ENCODE assay signal across 3 cellular contexts in the genomic region with DNA sequence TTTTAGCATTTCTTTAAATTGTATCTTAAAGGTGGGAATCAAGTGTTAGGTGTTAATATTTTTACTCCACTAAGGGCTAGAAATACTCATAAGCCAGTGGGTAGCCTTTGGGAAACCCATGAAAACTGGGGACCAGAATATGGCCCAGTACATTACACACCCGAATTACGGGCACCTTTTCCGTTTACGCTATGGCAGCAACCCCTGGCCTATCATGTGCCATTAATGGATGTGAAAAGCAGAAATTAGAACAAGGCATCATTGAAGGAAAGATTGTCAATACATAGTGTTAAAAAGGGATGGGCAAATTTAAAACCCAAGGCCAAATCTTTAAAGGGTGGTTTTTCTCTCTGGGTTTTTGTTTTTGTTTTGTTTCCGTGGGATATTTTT.
TF ChIP-seq lines count a peak whose summit lies in the region.

No MANE protein-coding gene starts in this region.

TF ChIP-seq in A549, 52 proteins besides CTCF, POLR2A, EP300 and RAD21 (continues in another document):
- no peak for TF ChIP-seq SREBF2 (IDR thresholded peaks at IDR 0.05)
- no peak for TF ChIP-seq CEBPB (IDR thresholded peaks at IDR 0.05)
- no peak for TF ChIP-seq MAX (IDR thresholded peaks at IDR 0.05)
- no peak for TF ChIP-seq MYC (IDR thresholded peaks at IDR 0.05; ENCODE audit: borderline replicate concordance, low read length)
- TF ChIP-seq, protein P1, sequence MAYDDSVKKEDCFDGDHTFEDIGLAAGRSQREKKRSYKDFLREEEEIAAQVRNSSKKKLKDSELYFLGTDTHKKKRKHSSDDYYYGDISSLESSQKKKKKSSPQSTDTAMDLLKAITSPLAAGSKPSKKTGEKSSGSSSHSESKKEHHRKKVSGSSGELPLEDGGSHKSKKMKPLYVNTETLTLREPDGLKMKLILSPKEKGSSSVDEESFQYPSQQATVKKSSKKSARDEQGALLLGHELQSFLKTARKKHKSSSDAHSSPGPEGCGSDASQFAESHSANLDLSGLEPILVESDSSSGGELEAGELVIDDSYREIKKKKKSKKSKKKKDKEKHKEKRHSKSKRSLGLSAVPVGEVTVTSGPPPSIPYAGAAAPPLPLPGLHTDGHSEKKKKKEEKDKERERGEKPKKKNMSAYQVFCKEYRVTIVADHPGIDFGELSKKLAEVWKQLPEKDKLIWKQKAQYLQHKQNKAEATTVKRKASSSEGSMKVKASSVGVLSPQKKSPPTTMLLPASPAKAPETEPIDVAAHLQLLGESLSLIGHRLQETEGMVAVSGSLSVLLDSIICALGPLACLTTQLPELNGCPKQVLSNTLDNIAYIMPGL (CRISPR knock-in tag; IDR thresholded peaks at IDR 0.05; ENCODE audit: borderline replicate concordance) = no peak
- no peak for TF ChIP-seq KDM1A (IDR thresholded peaks at IDR 0.05; ENCODE audit: low read depth)
- TF ChIP-seq FOSL2 (IDR thresholded peaks at IDR 0.05) = no peak
- TF ChIP-seq FOSL2 (CRISPR knock-in tag; IDR thresholded peaks at IDR 0.05) = no peak
- TF ChIP-seq HOXB13 (CRISPR knock-in tag; IDR thresholded peaks at IDR 0.05; ENCODE audit: low read depth) = no peak
- TF ChIP-seq MAFK (IDR thresholded peaks at IDR 0.05; ENCODE audit: partially characterized antibody) = no peak
- TF ChIP-seq ELK1 (IDR thresholded peaks at IDR 0.05; ENCODE audit: low read depth, low read length) = no peak
- no peak for TF ChIP-seq TFCP2L1 (CRISPR knock-in tag; IDR thresholded peaks at IDR 0.05)
- TF ChIP-seq NFE2L2 (conservative IDR thresholded peaks at IDR 0.05; ENCODE audit: low read length) = no peak
- TF ChIP-seq, protein P2, sequence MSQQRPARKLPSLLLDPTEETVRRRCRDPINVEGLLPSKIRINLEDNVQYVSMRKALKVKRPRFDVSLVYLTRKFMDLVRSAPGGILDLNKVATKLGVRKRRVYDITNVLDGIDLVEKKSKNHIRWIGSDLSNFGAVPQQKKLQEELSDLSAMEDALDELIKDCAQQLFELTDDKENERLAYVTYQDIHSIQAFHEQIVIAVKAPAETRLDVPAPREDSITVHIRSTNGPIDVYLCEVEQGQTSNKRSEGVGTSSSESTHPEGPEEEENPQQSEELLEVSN (IDR thresholded peaks at IDR 0.05; ENCODE audit: borderline replicate concordance, low read depth) = no peak
- no peak for TF ChIP-seq USF2 (IDR thresholded peaks at IDR 0.05)
- TF ChIP-seq CBX8 (IDR thresholded peaks at IDR 0.05) = no peak
- no peak for TF ChIP-seq ZFP36 (IDR thresholded peaks at IDR 0.05; ENCODE audit: borderline replicate concordance, partially characterized antibody)
- no peak for TF ChIP-seq EHF (CRISPR knock-in tag; IDR thresholded peaks at IDR 0.05)

TF ChIP-seq in HCT116, 20 proteins besides CTCF, POLR2A, EP300 and RAD21:
- TF ChIP-seq ELF1 (IDR thresholded peaks at IDR 0.05; ENCODE audit: borderline replicate concordance, low read depth) (no peak), SIN3A (IDR thresholded peaks at IDR 0.05; ENCODE audit: low read depth) (0 out of 2 replicates have a peak, but pooled peaks have one; percentile 0), SP1 (IDR thresholded peaks at IDR 0.05; ENCODE audit: low read depth) (no peak), FOSL1 (IDR thresholded peaks at IDR 0.05; ENCODE audit: low read depth) (no peak)

TF ChIP-seq in GM12878, 131 proteins besides CTCF, POLR2A, EP300 and RAD21:
- TF ChIP-seq, protein P3, sequence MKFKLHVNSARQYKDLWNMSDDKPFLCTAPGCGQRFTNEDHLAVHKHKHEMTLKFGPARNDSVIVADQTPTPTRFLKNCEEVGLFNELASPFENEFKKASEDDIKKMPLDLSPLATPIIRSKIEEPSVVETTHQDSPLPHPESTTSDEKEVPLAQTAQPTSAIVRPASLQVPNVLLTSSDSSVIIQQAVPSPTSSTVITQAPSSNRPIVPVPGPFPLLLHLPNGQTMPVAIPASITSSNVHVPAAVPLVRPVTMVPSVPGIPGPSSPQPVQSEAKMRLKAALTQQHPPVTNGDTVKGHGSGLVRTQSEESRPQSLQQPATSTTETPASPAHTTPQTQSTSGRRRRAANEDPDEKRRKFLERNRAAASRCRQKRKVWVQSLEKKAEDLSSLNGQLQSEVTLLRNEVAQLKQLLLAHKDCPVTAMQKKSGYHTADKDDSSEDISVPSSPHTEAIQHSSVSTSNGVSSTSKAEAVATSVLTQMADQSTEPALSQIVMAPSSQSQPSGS (IDR thresholded peaks at IDR 0.05; ENCODE audit: low read length) = no peak
- TF ChIP-seq, protein P4, sequence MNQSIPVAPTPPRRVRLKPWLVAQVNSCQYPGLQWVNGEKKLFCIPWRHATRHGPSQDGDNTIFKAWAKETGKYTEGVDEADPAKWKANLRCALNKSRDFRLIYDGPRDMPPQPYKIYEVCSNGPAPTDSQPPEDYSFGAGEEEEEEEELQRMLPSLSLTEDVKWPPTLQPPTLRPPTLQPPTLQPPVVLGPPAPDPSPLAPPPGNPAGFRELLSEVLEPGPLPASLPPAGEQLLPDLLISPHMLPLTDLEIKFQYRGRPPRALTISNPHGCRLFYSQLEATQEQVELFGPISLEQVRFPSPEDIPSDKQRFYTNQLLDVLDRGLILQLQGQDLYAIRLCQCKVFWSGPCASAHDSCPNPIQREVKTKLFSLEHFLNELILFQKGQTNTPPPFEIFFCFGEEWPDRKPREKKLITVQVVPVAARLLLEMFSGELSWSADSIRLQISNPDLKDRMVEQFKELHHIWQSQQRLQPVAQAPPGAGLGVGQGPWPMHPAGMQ (IDR thresholded peaks at IDR 0.05; ENCODE audit: borderline replicate concordance) = no peak
- TF ChIP-seq PKNOX1 (IDR thresholded peaks at IDR 0.05) (no peak), BHLHE40 (IDR thresholded peaks at IDR 0.05; ENCODE audit: borderline replicate concordance in 1 of 2, low read depth in 2 of 2, low read length in 1 of 2) (no peak), RUNX3 (IDR thresholded peaks at IDR 0.05; ENCODE audit: low read length) (no peak), BCL11A (IDR thresholded peaks at IDR 0.05; ENCODE audit: low read depth, low read length) (no peak), NFIC (IDR thresholded peaks at IDR 0.05; ENCODE audit: low read depth, low read length) (no peak), CBFB (IDR thresholded peaks at IDR 0.05; ENCODE audit: low read depth) (no peak), PML (IDR thresholded peaks at IDR 0.05; ENCODE audit: low read length) (no peak), HCFC1 (IDR thresholded peaks at IDR 0.05; ENCODE audit: low read length) (no peak), DPF2 (IDR thresholded peaks at IDR 0.05) (no peak), ZBTB33 (IDR thresholded peaks at IDR 0.05) (no peak), PAX5 (IDR thresholded peaks at IDR 0.05; ENCODE audit: borderline replicate concordance, low read depth, low read length) (no peak), SREBF1 (IDR thresholded peaks at IDR 0.05; ENCODE audit: low read length) (no peak), FOXM1 (IDR thresholded peaks at IDR 0.05; ENCODE audit: low read depth, low read length) (no peak), HDGF (IDR thresholded peaks at IDR 0.05) (no peak), PBX3 (IDR thresholded peaks at IDR 0.05; ENCODE audit: insufficient replicate concordance, low read depth, low read length) (no peak)
- TF ChIP-seq, protein P5, sequence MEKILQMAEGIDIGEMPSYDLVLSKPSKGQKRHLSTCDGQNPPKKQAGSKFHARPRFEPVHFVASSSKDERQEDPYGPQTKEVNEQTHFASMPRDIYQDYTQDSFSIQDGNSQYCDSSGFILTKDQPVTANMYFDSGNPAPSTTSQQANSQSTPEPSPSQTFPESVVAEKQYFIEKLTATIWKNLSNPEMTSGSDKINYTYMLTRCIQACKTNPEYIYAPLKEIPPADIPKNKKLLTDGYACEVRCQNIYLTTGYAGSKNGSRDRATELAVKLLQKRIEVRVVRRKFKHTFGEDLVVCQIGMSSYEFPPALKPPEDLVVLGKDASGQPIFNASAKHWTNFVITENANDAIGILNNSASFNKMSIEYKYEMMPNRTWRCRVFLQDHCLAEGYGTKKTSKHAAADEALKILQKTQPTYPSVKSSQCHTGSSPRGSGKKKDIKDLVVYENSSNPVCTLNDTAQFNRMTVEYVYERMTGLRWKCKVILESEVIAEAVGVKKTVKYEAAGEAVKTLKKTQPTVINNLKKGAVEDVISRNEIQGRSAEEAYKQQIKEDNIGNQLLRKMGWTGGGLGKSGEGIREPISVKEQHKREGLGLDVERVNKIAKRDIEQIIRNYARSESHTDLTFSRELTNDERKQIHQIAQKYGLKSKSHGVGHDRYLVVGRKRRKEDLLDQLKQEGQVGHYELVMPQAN (conservative IDR thresholded peaks at IDR 0.05) = no peak
- TF ChIP-seq, protein P6, sequence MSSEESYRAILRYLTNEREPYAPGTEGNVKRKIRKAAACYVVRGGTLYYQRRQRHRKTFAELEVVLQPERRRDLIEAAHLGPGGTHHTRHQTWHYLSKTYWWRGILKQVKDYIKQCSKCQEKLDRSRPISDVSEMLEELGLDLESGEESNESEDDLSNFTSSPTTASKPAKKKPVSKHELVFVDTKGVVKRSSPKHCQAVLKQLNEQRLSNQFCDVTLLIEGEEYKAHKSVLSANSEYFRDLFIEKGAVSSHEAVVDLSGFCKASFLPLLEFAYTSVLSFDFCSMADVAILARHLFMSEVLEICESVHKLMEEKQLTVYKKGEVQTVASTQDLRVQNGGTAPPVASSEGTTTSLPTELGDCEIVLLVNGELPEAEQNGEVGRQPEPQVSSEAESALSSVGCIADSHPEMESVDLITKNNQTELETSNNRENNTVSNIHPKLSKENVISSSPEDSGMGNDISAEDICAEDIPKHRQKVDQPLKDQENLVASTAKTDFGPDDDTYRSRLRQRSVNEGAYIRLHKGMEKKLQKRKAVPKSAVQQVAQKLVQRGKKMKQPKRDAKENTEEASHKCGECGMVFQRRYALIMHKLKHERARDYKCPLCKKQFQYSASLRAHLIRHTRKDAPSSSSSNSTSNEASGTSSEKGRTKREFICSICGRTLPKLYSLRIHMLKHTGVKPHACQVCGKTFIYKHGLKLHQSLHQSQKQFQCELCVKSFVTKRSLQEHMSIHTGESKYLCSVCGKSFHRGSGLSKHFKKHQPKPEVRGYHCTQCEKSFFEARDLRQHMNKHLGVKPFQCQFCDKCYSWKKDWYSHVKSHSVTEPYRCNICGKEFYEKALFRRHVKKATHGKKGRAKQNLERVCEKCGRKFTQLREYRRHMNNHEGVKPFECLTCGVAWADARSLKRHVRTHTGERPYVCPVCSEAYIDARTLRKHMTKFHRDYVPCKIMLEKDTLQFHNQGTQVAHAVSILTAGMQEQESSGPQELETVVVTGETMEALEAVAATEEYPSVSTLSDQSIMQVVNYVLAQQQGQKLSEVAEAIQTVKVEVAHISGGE (CRISPR knock-in tag; IDR thresholded peaks at IDR 0.05) = no peak
- TF ChIP-seq, protein P7, sequence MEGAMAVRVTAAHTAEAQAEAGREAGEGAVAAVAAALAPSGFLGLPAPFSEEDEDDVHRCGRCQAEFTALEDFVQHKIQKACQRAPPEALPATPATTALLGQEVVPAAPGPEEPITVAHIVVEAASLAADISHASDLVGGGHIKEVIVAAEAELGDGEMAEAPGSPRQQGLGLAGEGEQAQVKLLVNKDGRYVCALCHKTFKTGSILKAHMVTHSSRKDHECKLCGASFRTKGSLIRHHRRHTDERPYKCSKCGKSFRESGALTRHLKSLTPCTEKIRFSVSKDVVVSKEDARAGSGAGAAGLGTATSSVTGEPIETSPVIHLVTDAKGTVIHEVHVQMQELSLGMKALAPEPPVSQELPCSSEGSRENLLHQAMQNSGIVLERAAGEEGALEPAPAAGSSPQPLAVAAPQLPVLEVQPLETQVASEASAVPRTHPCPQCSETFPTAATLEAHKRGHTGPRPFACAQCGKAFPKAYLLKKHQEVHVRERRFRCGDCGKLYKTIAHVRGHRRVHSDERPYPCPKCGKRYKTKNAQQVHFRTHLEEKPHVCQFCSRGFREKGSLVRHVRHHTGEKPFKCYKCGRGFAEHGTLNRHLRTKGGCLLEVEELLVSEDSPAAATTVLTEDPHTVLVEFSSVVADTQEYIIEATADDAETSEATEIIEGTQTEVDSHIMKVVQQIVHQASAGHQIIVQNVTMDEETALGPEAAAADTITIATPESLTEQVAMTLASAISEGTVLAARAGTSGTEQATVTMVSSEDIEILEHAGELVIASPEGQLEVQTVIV (IDR thresholded peaks at IDR 0.05; ENCODE audit: borderline replicate concordance, partially characterized antibody) = no peak
